Comparison of ENCODE assay signal across 16 cellular contexts in the genomic region with DNA sequence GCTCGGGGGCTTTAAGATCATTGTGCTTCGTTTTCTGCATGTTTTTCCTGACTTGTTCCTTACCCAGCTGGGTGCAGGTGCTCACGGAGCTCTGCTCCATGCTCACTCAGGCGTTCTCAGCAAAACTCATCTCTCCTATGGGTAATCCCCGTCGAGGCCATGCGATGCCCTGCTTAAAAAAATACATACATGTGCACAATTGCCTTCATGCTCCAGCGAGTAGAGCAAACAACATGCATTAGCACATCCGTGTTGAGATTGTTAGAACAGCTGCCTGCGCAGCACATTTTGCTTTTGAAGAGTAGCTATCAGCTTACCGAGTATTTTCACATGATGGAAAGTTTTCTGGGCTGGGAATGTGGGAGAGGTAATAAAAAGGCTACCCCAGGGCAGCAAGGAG. TPM values are rescaled to one million over a fixed set of nuclear protein-coding genes. Genes with fewer than 3 reads are reported as not detected.
A peak's percentile ranks its signal among the peaks of the same experiment; 100 is the strongest.
DNase-seq lines count a peak whose midpoint lies in the region; ATAC-seq and TF ChIP-seq lines count a peak whose summit lies in the region.
"Had no signal": no experiment of that assay in that cellular context is flagged by ENCODE, and none has a peak within 500 bp of the region (broad histone marks: within the 10 kb centered on the region; RNA-seq: fewer than 3 reads in every experiment).

No MANE protein-coding gene starts in this region.

- H3K36me3 ChIP-seq in BLaER1 treated with 17β-estradiol and CSF1 and Interleukin-3, amounts not matched to agents 10 nM and 100 nM, result peaks cover 33 to 92% (median 61%) of the 10 kb centered on the region in 11 experiments
- no peaks in the 10 kb centered on the region for H3K36me3 ChIP-seq in ovary

- H3K27ac Mint-ChIP-seq in brain (peak overlapping the region; percentile 34 to 50 (median 42)), T-helper 17 cell (no peak overlapping the region)
- H3K27ac Mint-ChIP-seq: progenitor cell of endocrine pancreas; T-helper 2 cell treated with Interferon-gamma antibody and Interleukin-4, amounts not matched to agents 5 μg/mL and 100 μg/mL, for 36 hours had no signal

- H3K4me1 ChIP-seq in BLaER1 treated with 17β-estradiol and CSF1 and Interleukin-3, amounts not matched to agents 10 nM and 100 nM, result peaks cover 8 to 19% (median 13%) of the 10 kb centered on the region in 10 experiments
- H3K4me1 ChIP-seq in ovary (ENCODE audit: insufficient read depth), result no peaks in the 10 kb centered on the region

- peaks cover 12% of the 10 kb centered on the region for H3K4me1 Mint-ChIP-seq in brain
- peaks cover 4% of the 10 kb centered on the region for H3K4me1 Mint-ChIP-seq in T-helper 17 cell

- H4K20me1 ChIP-seq in BLaER1 treated with 17β-estradiol and CSF1 and Interleukin-3, amounts not matched to agents 10 nM and 100 nM, result 0 out of 22 replicates have a peak, but pooled peaks cover 0 to 7% (median 0%) of the 10 kb centered on the region in 11 experiments

- H3K4me3 Mint-ChIP-seq in brain (no peak overlapping the region), T-helper 17 cell (no peak overlapping the region)
- H3K4me3 Mint-ChIP-seq: T-helper 2 cell treated with Interferon-gamma antibody and Interleukin-4, amounts not matched to agents 5 μg/mL and 100 μg/mL, for 36 hours had no signal

- no peak for TF ChIP-seq POLR2A in ovary (IDR thresholded peaks at IDR 0.05)

- H3K27ac ChIP-seq in BLaER1 treated with 17β-estradiol and CSF1 and Interleukin-3, amounts not matched to agents 10 nM and 100 nM, result no peak overlapping the region
- H3K27ac ChIP-seq in dorsolateral prefrontal cortex, result peak overlapping the region in 26 of 59 donors; percentile 1 to 77 (median 25)
- H3K27ac ChIP-seq in ovary, result no peak overlapping the region

- H3K27me3 Mint-ChIP-seq in brain, result no peaks in the 10 kb centered on the region
- H3K27me3 Mint-ChIP-seq in T-helper 17 cell, result no peaks in the 10 kb centered on the region
- H3K27me3 Mint-ChIP-seq: progenitor cell of endocrine pancreas had no signal

- WGBS in ovary, 3 donors, result 89 to 93% (median 91%) methylated on average over 11 of the region's 11 CpGs

- no peak for ATAC-seq in T-helper 17 cell
- ATAC-seq in HG03196 (IDR thresholded peaks at IDR 0.05; ENCODE audit: unreplicated experiment), result no peak
- ATAC-seq: GM12878 had no signal

- no peak overlapping the region for H3K9ac ChIP-seq in BLaER1 treated with 17β-estradiol and CSF1 and Interleukin-3, amounts not matched to agents 10 nM and 100 nM

- intact Hi-C loops in dorsolateral prefrontal cortex (cut with DNase I) (no loop called here), ovary (cut with DNase I) (no loop called here)

- DNase-seq in NCI-H1105 treated with DMSO at 0.1 percent for 48 hours (lab: John Stamatoyannopoulos, UW) (peak; percentile 97), NCI-H2196 (lab: John Stamatoyannopoulos, UW; ENCODE audit: unreplicated experiment) (peak; percentile 94), dorsolateral prefrontal cortex (no peak), T-helper 17 cell (no peak), ovary (no peak)
- DNase-seq: activated CD4-positive, alpha-beta T cell treated with anti-CD3 and anti-CD28 coated beads, Interleukin-2, amount 50 U/mL, for 4 hours; islet precursor cell; NCI-H1048; stimulated activated CD4-positive, alpha-beta T cell treated with anti-CD3 and anti-CD28 coated beads, Interleukin-15, amount 100 ng/mL, for 24 hours; trophoblast cell had no signal

- TF ChIP-seq EP300 in ovary (IDR thresholded peaks at IDR 0.05), result no peak

- no peaks in the 10 kb centered on the region for H3K9me3 Mint-ChIP-seq in brain
- H3K9me3 Mint-ChIP-seq: T-helper 2 cell treated with Interferon-gamma antibody and Interleukin-4, amounts not matched to agents 5 μg/mL and 100 μg/mL, for 36 hours had no signal

- H3K36me3 Mint-ChIP-seq in brain (peaks cover 85% of the 10 kb centered on the region), T-helper 17 cell (ENCODE audit: low read depth) (peaks cover 8% of the 10 kb centered on the region)

- H3K27me3 ChIP-seq in BLaER1 treated with 17β-estradiol and CSF1 and Interleukin-3, amounts not matched to agents 10 nM and 100 nM, result no peaks in the 10 kb centered on the region
- H3K27me3 ChIP-seq in dorsolateral prefrontal cortex, result no peaks in the 10 kb centered on the region
- no peaks in the 10 kb centered on the region for H3K27me3 ChIP-seq in ovary

- peak overlapping the region in 6 of 11 experiments; percentile 5 to 54 (median 34); a peak in 10 of 22 replicates for H3K4me2 ChIP-seq in BLaER1 treated with 17β-estradiol and CSF1 and Interleukin-3, amounts not matched to agents 10 nM and 100 nM

- H3K9me3 ChIP-seq in BLaER1 treated with 17β-estradiol and CSF1 and Interleukin-3, amounts not matched to agents 10 nM and 100 nM (replicated peaks in 1 of 11), result no peaks in the 10 kb centered on the region
- H3K9me3 ChIP-seq in T-helper 17 cell (ENCODE audit: control insufficient read depth, low read length, poor library complexity, severe bottlenecking), result no peaks in the 10 kb centered on the region
- no peaks in the 10 kb centered on the region for H3K9me3 ChIP-seq in ovary

- H3K4me3 ChIP-seq in BLaER1 treated with 17β-estradiol and CSF1 and Interleukin-3, amounts not matched to agents 10 nM and 100 nM, result no peak overlapping the region
- no peak overlapping the region for H3K4me3 ChIP-seq in dorsolateral prefrontal cortex
- no peak overlapping the region for H3K4me3 ChIP-seq in ovary
- H3K4me3 ChIP-seq: GM12878 had no signal

- TF ChIP-seq CTCF in brain (conservative IDR thresholded peaks at IDR 0.05) (no peak), dorsolateral prefrontal cortex (IDR thresholded peaks at IDR 0.05 in 54 of 56, conservative IDR thresholded peaks at IDR 0.05 in 2 of 56; ENCODE audit: low read depth in 1 of 56, partially characterized antibody in 56 of 56) (no peak), ovary (IDR thresholded peaks at IDR 0.05) (no peak)

RNA-seq across cellular contexts. Expression of gene AACS, which starts 16.2 kb away (rescaled TPM):
- polyA plus RNA-seq in brain (ENCODE audit: insufficient read depth, low read depth, low replicate concordance) (56.9 TPM), ovary (1 to 10 TPM; 8.7 to 9.0 TPM)
- total RNA-seq in dorsolateral prefrontal cortex (100 to 1,000 TPM in 10 of 120 experiments, 10 to 100 TPM in 110; 33.4 to 125 (median 80.9) TPM), T-helper 17 cell (1 to 10 TPM; 7.9 to 9.4 TPM), ovary (10 to 100 TPM in 6 of 7 donors, 1 to 10 TPM in 1; 7.5 to 37.8 (median 14.5) TPM)

Comparison
In these comparisons a context has a peak if more than half of its experiments do, and no peak if none do; other contexts are left out.
1. DNase-seq: peak in NCI-H1105 treated with DMSO at 0.1 percent for 48 hours (single experiment) and NCI-H2196 (single experiment); none in dorsolateral prefrontal cortex (0 of 10), T-helper 17 cell (0 of 3) and ovary (0 of 5).